Comparison of ENCODE assay signal across 24 cellular contexts in genomic region chr1:212862111-212862690, GRCh38. TPM values are rescaled to one million over a fixed set of nuclear protein-coding genes. Genes with fewer than 3 reads are reported as not detected.
A peak's percentile ranks its signal among the peaks of the same experiment; 100 is the strongest.
DNase-seq lines count a peak whose midpoint lies in the region; ATAC-seq and TF ChIP-seq lines count a peak whose summit lies in the region.
"Had no signal": no experiment of that assay in that cellular context is flagged by ENCODE, and none has a peak within 500 bp of the region (broad histone marks: within the 10 kb centered on the region; RNA-seq: fewer than 3 reads in every experiment).

No MANE protein-coding gene starts in this region.

- no peak overlapping the region for H2AFZ ChIP-seq in DND-41 (ENCODE audit: low read depth, low read length)
- no peak overlapping the region for H2AFZ ChIP-seq in Loucy (ENCODE audit: low read length)
- no peak overlapping the region for H2AFZ ChIP-seq in PC-3 (ENCODE audit: low read length)

- H3F3A ChIP-seq in Loucy (ENCODE audit: low read depth) (no peaks in the 10 kb centered on the region), PC-3 (ENCODE audit: low read length, unreplicated experiment) (no peaks in the 10 kb centered on the region)

- H3K9me3 ChIP-seq in DND-41 (ENCODE audit: insufficient read depth, low read length, severe bottlenecking) (no peaks in the 10 kb centered on the region), Loucy (ENCODE audit: insufficient read depth, low read depth, low read length) (no peaks in the 10 kb centered on the region), PC-3 (ENCODE audit: low read length) (no peaks in the 10 kb centered on the region), heart right ventricle (no peaks in the 10 kb centered on the region)
- H3K9me3 ChIP-seq: heart left ventricle, SJSA1 had no signal

- CTCF ChIA-PET in PC-3 (lab: Charles Lee): no interaction called here

- WGBS in heart right ventricle, 2 donors: 91 to 100% methylated on average over 2 of the region's 2 CpGs

- H3K9me2 ChIP-seq in Loucy (replicated peaks; ENCODE audit: low read depth, low read length): no peaks in the 10 kb centered on the region
- H3K9me2 ChIP-seq in PC-3 (replicated peaks; ENCODE audit: low read length): no peaks in the 10 kb centered on the region

- H3K4me2 ChIP-seq in DND-41 (ENCODE audit: insufficient read depth, low read length) (peak overlapping the region; percentile 44; the same call in 1 of the 2 replicates), Loucy (ENCODE audit: low read depth, low read length, poor library complexity, severe bottlenecking) (peak overlapping the region; percentile 68), PC-3 (ENCODE audit: low read length) (peak overlapping the region; percentile 40)
- H3K4me2 ChIP-seq: smooth muscle cell had no signal

- H3K9ac ChIP-seq in DND-41 (ENCODE audit: low read depth, low read length): no peak overlapping the region
- H3K9ac ChIP-seq in Loucy (ENCODE audit: low read depth, low read length, poor library complexity, severe bottlenecking): no peak overlapping the region
- H3K9ac ChIP-seq in PC-3 (ENCODE audit: low read length): no peak overlapping the region

- POLR2A ChIA-PET in PC-3 (lab: Charles Lee; ENCODE audit: unreplicated experiment): no interaction called here

- DNase-seq in DND-41: no peak
- no peak for DNase-seq in PC-3
- no peak for DNase-seq in activated CD8-positive, alpha-beta memory T cell treated with anti-CD3 and anti-CD28 coated beads for 24 hours
- DNase-seq in EL: no peak
- no peak for DNase-seq in heart right ventricle
- no peak for DNase-seq in GM13976 (ENCODE audit: low spot score)
- DNase-seq: activated B cell treated with CpG ODN at 0.5 μM for 24 hours; activated CD4-positive, alpha-beta memory T cell treated with anti-CD3 and anti-CD28 coated beads for 36 hours; activated T-cell treated with anti-CD3 and anti-CD28 coated beads for 4 hours; COR-L47; dermis blood vessel endothelial cell; heart left ventricle; NCI-H2029 treated with DMSO at 0.1 percent for 48 hours; NCI-H446 treated with DMSO at 0.1 percent for 48 hours; NK-92 treated with Interleukin-12 subunit alpha and Interleukin-12 subunit beta, amount 100 ng/mL, for 24 hours; stimulated activated CD4-positive, alpha-beta T cell treated with anti-CD3 and anti-CD28 coated beads, Interleukin-4, amount 100 ng/mL, for 4 hours had no signal

- 0 out of 2 replicates have a peak, but pooled peaks cover 3% of the 10 kb centered on the region for H4K20me1 ChIP-seq in DND-41 (ENCODE audit: insufficient read depth, low read length)
- peaks cover 41% of the 10 kb centered on the region for H4K20me1 ChIP-seq in Loucy (ENCODE audit: insufficient read depth, low read length, poor library complexity, severe bottlenecking)
- peaks cover 17% of the 10 kb centered on the region for H4K20me1 ChIP-seq in PC-3 (ENCODE audit: low read length)

- H3K4me3 ChIP-seq in DND-41 (ENCODE audit: low read depth in 1 of 2, low read length in 2 of 2): peak overlapping the region in 1 of 2 experiments; percentile 17; a peak in 1 of 4 replicates
- H3K4me3 ChIP-seq in Loucy (ENCODE audit: low read length, poor library complexity, severe bottlenecking): peak overlapping the region; percentile 59
- peak overlapping the region; percentile 28 for H3K4me3 ChIP-seq in PC-3 (ENCODE audit: low read length)
- H3K4me3 ChIP-seq in iPS-11a (ENCODE audit: low read depth, low read length): peak overlapping the region; percentile 6
- no peak overlapping the region for H3K4me3 ChIP-seq in heart right ventricle
- H3K4me3 ChIP-seq: cardiac muscle cell, heart left ventricle, lung, SJSA1 had no signal

- ATAC-seq in DND-41 (ENCODE audit: insufficient read depth, low read depth): no peak
- no peak for ATAC-seq in PC-3
- no peak for ATAC-seq in heart right ventricle
- ATAC-seq: heart left ventricle had no signal

- no peaks in the 10 kb centered on the region for H3K27me3 ChIP-seq in DND-41 (ENCODE audit: insufficient read depth, low read length, poor library complexity)
- H3K27me3 ChIP-seq in Loucy (ENCODE audit: insufficient read depth, low read length, poor library complexity, severe bottlenecking): no peaks in the 10 kb centered on the region
- H3K27me3 ChIP-seq in PC-3 (ENCODE audit: low read length): no peaks in the 10 kb centered on the region
- H3K27me3 ChIP-seq in heart right ventricle: no peaks in the 10 kb centered on the region
- H3K27me3 ChIP-seq: cardiac muscle cell, heart left ventricle, SJSA1 had no signal

- H3K4me1 ChIP-seq in DND-41 (ENCODE audit: insufficient read depth, low read length) (peaks cover 50% of the 10 kb centered on the region), Loucy (ENCODE audit: insufficient read depth, low read length, poor library complexity, severe bottlenecking) (peaks cover 48% of the 10 kb centered on the region), PC-3 (ENCODE audit: insufficient read depth, low read length) (peaks cover 24% of the 10 kb centered on the region), heart right ventricle (peaks cover 2 to 44% (median 24%) of the 10 kb centered on the region in 9 donors)

- H3K27ac ChIP-seq in DND-41 (ENCODE audit: low read length): no peak overlapping the region
- no peak overlapping the region for H3K27ac ChIP-seq in PC-3 (ENCODE audit: low read length)
- H3K27ac ChIP-seq in heart right ventricle: no peak overlapping the region
- H3K27ac ChIP-seq: cardiac muscle cell, heart left ventricle, SJSA1 had no signal

- intact Hi-C loops in PC-3 (cut with micrococcal nuclease): no loop called here
- intact Hi-C loops in heart right ventricle (cut with DNase I): no loop called here

- H3K36me3 ChIP-seq in DND-41 (ENCODE audit: insufficient read depth, low read length): peaks cover 32% of the 10 kb centered on the region
- peaks cover 3% of the 10 kb centered on the region; the same call in 1 of the 2 replicates for H3K36me3 ChIP-seq in Loucy (ENCODE audit: insufficient read depth, low read length)
- H3K36me3 ChIP-seq in PC-3 (ENCODE audit: low read depth, low read length): peaks cover 26% of the 10 kb centered on the region
- H3K36me3 ChIP-seq in heart right ventricle: peaks cover 0 to 31% (median 0%) of the 10 kb centered on the region in 9 donors

- no peak for TF ChIP-seq CTCF in DND-41 (IDR thresholded peaks at IDR 0.05; ENCODE audit: borderline replicate concordance, extremely low read depth, low read length, poor library complexity, severe bottlenecking)
- no peak for TF ChIP-seq CTCF in Loucy (conservative IDR thresholded peaks at IDR 0.05; ENCODE audit: low read length)
- no peak for TF ChIP-seq CTCF in PC-3 (conservative IDR thresholded peaks at IDR 0.05; ENCODE audit: low read depth, low read length)
- TF ChIP-seq CTCF in heart right ventricle (IDR thresholded peaks at IDR 0.05): no peak
- TF ChIP-seq CTCF in GM13976 (IDR thresholded peaks at IDR 0.05; ENCODE audit: borderline replicate concordance, control extremely low read depth, extremely low read depth, insufficient read depth, missing control alignments): no peak

- in situ Hi-C loops in GM13976 (cut with MboI; ENCODE audit: low sequenced_read_pairs, unreplicated experiment): no loop called here

- no TSS peak for BruUV-seq in PC-3 (replicated peaks; lab: Mats Ljungman, UMichigan)

- peaks cover 65% of the 10 kb centered on the region for H3K79me2 ChIP-seq in DND-41 (ENCODE audit: insufficient read depth, low read length)
- peaks cover 81% of the 10 kb centered on the region for H3K79me2 ChIP-seq in Loucy (ENCODE audit: insufficient read depth, low read length)
- peaks cover 57% of the 10 kb centered on the region for H3K79me2 ChIP-seq in PC-3 (ENCODE audit: low read length)

RNA-seq across cellular contexts. Expression of gene FLVCR1, which starts 4.1 kb away (rescaled TPM):
- 13.9 and 15.4 TPM in 2 replicates for total RNA-seq in PC-3 (2014; rRNA removed)
- 1 to 10 TPM; 1.2 to 4.9 (median 2.2) TPM for total RNA-seq in heart right ventricle
- polyA plus RNA-seq in heart right ventricle: 1 to 10 TPM; 1.3 to 2.8 TPM

RNA-seq across cellular contexts. Expression of gene SPATA45, which starts 14.8 kb away (rescaled TPM):
- total RNA-seq in PC-3 (2014; rRNA removed) (not detected in 2 replicates), heart right ventricle (under 1 TPM in 1 of 10 donors, not detected in 9; 0.56 TPM)
- polyA plus RNA-seq in heart right ventricle: not detected
- total RNA-seq: activated B cell treated with CpG ODN at 0.5 μM for 24 hours, dermis blood vessel endothelial cell, heart left ventricle, kidney epithelial cell, lung, pulmonary artery endothelial cell, SJSA1, smooth muscle cell had no signal
- polyA plus RNA-seq: cardiac muscle cell, heart left ventricle, lung had no signal

Comparison
In these comparisons a context has a peak if more than half of its experiments do, and no peak if none do; other contexts are left out.
1. H3K4me3 ChIP-seq: peak in Loucy (single experiment), PC-3 (single experiment) and iPS-11a (single experiment); none in heart right ventricle (0 of 10).
2. Peak in every context shown above with its lines, with median percentiles within 50 percentile points of each other: H3K4me2 ChIP-seq.